Comparison of ENCODE assay signal across 9 cellular contexts in genomic region chr2:234564719-234565118, GRCh38.
DNase-seq lines count a peak whose midpoint lies in the region; ATAC-seq and TF ChIP-seq lines count a peak whose summit lies in the region.
"Had no signal": no experiment of that assay in that cellular context is flagged by ENCODE, and none has a peak within 500 bp of the region (broad histone marks: within the 10 kb centered on the region; RNA-seq: fewer than 3 reads in every experiment).

No MANE protein-coding gene starts in this region.

- H3K27me3 ChIP-seq in prostate gland (replicated peaks; ENCODE audit: insufficient read depth) (no peaks in the 10 kb centered on the region), GM23338 (ENCODE audit: insufficient read depth) (no peaks in the 10 kb centered on the region), testis (no peaks in the 10 kb centered on the region)

- H3K4me2 ChIP-seq in GM23338 = no peak overlapping the region

- H3K27ac ChIP-seq in prostate gland (no peak overlapping the region), GM23338 (ENCODE audit: low read depth) (no peak overlapping the region), testis (no peak overlapping the region)

- H3K9me2 ChIP-seq in GM23338 (ENCODE audit: insufficient read depth) = 0 out of 2 replicates have a peak, but pooled peaks cover under 1% of the 10 kb centered on the region

- H3K36me3 Mint-ChIP-seq in chondrocyte (ENCODE audit: low read depth) (no peaks in the 10 kb centered on the region), osteocyte (ENCODE audit: unreplicated experiment) (peaks cover 4% of the 10 kb centered on the region), endothelial cell (ENCODE audit: low read depth, unreplicated experiment) (peaks cover 14% of the 10 kb centered on the region), GM23338 (ENCODE audit: low read depth) (peaks cover 24% of the 10 kb centered on the region)

- H3K4me1 Mint-ChIP-seq in chondrocyte (ENCODE audit: low read depth) (peaks cover 11% of the 10 kb centered on the region), osteocyte (ENCODE audit: unreplicated experiment) (peaks cover 18% of the 10 kb centered on the region), endothelial cell (ENCODE audit: unreplicated experiment) (peaks cover 8% of the 10 kb centered on the region), GM23338 (peaks cover 4% of the 10 kb centered on the region; the same call in 2 of the 3 replicates)

- no peaks in the 10 kb centered on the region for H3K9me3 Mint-ChIP-seq in chondrocyte (ENCODE audit: low read depth)
- H3K9me3 Mint-ChIP-seq in osteocyte (ENCODE audit: unreplicated experiment) = peaks cover 8% of the 10 kb centered on the region
- peaks cover 9% of the 10 kb centered on the region for H3K9me3 Mint-ChIP-seq in endothelial cell (ENCODE audit: unreplicated experiment)
- H3K9me3 Mint-ChIP-seq in GM23338 = peaks cover 24% of the 10 kb centered on the region

- H3K36me3 ChIP-seq in prostate gland (no peaks in the 10 kb centered on the region), GM23338 (ENCODE audit: insufficient read depth) (no peaks in the 10 kb centered on the region; the same call in 1 of the 2 replicates), testis (ENCODE audit: low read depth, missing control alignments) (no peaks in the 10 kb centered on the region)

- no peak for TF ChIP-seq POLR2A in prostate gland (IDR thresholded peaks at IDR 0.05)
- no peak for TF ChIP-seq POLR2A in testis (IDR thresholded peaks at IDR 0.05)

- H4K20me1 ChIP-seq in GM23338 (replicated peaks; ENCODE audit: insufficient read depth) = no peaks in the 10 kb centered on the region

- 27% methylated on average over 2 of the region's 2 CpGs for WGBS in prostate gland
- 41 to 44% methylated on average over 2 of the region's 2 CpGs for WGBS in testis, 2 donors

- H3K4me1 ChIP-seq in prostate gland (replicated peaks) = no peaks in the 10 kb centered on the region
- no peaks in the 10 kb centered on the region; the same call in 1 of the 2 replicates for H3K4me1 ChIP-seq in GM23338 (ENCODE audit: insufficient read depth)
- H3K4me1 ChIP-seq in testis = no peaks in the 10 kb centered on the region

- H3K27me3 Mint-ChIP-seq in chondrocyte (ENCODE audit: low read depth) (peaks cover 5% of the 10 kb centered on the region), osteocyte (ENCODE audit: unreplicated experiment) (peaks cover 4% of the 10 kb centered on the region), endothelial cell (ENCODE audit: unreplicated experiment) (peaks cover 9% of the 10 kb centered on the region), GM23338 (ENCODE audit: insufficient read depth, low read depth, poor library complexity) (no peaks in the 10 kb centered on the region)

- H3K4me3 Mint-ChIP-seq in chondrocyte (ENCODE audit: unreplicated experiment) (no peak overlapping the region), osteocyte (ENCODE audit: unreplicated experiment) (no peak overlapping the region), endothelial cell (ENCODE audit: unreplicated experiment) (no peak overlapping the region), GM23338 (no peak overlapping the region)

- no peaks in the 10 kb centered on the region for H3F3A ChIP-seq in GM23338 (replicated peaks; ENCODE audit: low read depth)

- H3K4me3 ChIP-seq in prostate gland = no peak overlapping the region
- H3K4me3 ChIP-seq in GM23338 = no peak overlapping the region
- no peak overlapping the region for H3K4me3 ChIP-seq in testis

- H2AFZ ChIP-seq in GM23338 = no peak overlapping the region

- H3K9me3 ChIP-seq in prostate gland (no peaks in the 10 kb centered on the region), testis (no peaks in the 10 kb centered on the region)

- peak overlapping the region; percentile 30 for H3K27ac Mint-ChIP-seq in chondrocyte (ENCODE audit: unreplicated experiment)
- H3K27ac Mint-ChIP-seq in osteocyte (ENCODE audit: unreplicated experiment) = peak overlapping the region; percentile 57
- H3K27ac Mint-ChIP-seq in endothelial cell (ENCODE audit: unreplicated experiment) = no peak overlapping the region
- H3K27ac Mint-ChIP-seq in GM23338 = no peak overlapping the region

- no peaks in the 10 kb centered on the region for H3K79me2 ChIP-seq in GM23338 (replicated peaks; ENCODE audit: insufficient read depth)

- TF ChIP-seq CTCF in chondrocyte (IDR thresholded peaks at IDR 0.05) (peak; percentile 81), osteocyte (IDR thresholded peaks at IDR 0.05) (peak; percentile 66), prostate gland (IDR thresholded peaks at IDR 0.05) (peak in 2 of 4 experiments; percentile 30 to 43), endothelial cell (IDR thresholded peaks at IDR 0.05; ENCODE audit: unreplicated experiment) (no peak), GM23338 (conservative IDR thresholded peaks at IDR 0.05; ENCODE audit: low read depth in 2 of 2) (peak in 1 of 2 experiments; percentile 31; a peak in 2 of 4 replicates), testis (IDR thresholded peaks at IDR 0.05) (no peak)

- ATAC-seq in GM23338 = no peak

- intact Hi-C loops in prostate gland (cut with DNase I) (no loop called here), testis (cut with DNase I; ENCODE audit: low total_unique reads) (no loop called here)

- DNase-seq in GM03348 (ENCODE audit: low spot score) (peak; percentile 75), NCI-H2196 (lab: John Stamatoyannopoulos, UW; ENCODE audit: unreplicated experiment) (peak; percentile 38), chondrocyte (ENCODE audit: low spot score) (no peak), osteocyte (ENCODE audit: extremely low spot score, unreplicated experiment) (no peak), prostate gland (ENCODE audit: low spot score) (no peak), endothelial cell (ENCODE audit: low spot score) (no peak), GM23338 (ENCODE audit: low spot score) (no peak), testis (no peak)
- DNase-seq: stimulated activated CD4-positive, alpha-beta T cell treated with anti-CD3 and anti-CD28 coated beads, Interleukin-12 subunit alpha, Interleukin-12 subunit beta, amount 100 ng/mL, for 4 hours had no signal

TF ChIP-seq in GM23338, 12 proteins besides CTCF, POLR2A, EP300 and RAD21 (continues in another document):
- TF ChIP-seq EZH2 (IDR thresholded peaks at IDR 0.05; ENCODE audit: low read depth, unreplicated experiment) = no peak
- no peak for TF ChIP-seq EZH2phosphoT487 (IDR thresholded peaks at IDR 0.05; ENCODE audit: unreplicated experiment)
- no peak for TF ChIP-seq CREB1 (CRISPR knock-in tag; IDR thresholded peaks at IDR 0.05; ENCODE audit: low read depth)
- no peak for TF ChIP-seq STAT1 (IDR thresholded peaks at IDR 0.05; ENCODE audit: unreplicated experiment)
- TF ChIP-seq REST (IDR thresholded peaks at IDR 0.05; ENCODE audit: unreplicated experiment) = no peak
- no peak for TF ChIP-seq POLR2AphosphoS5 (IDR thresholded peaks at IDR 0.05; ENCODE audit: low read depth)

Comparison
In these comparisons a context has a peak if more than half of its experiments do, and no peak if none do; other contexts are left out.
1. DNase-seq: peak in GM03348 (single experiment) and NCI-H2196 (single experiment); none in chondrocyte (single experiment), osteocyte (single experiment), prostate gland (single experiment), endothelial cell (single experiment), GM23338 (single experiment) and testis (single experiment).
2. H3K27ac Mint-ChIP-seq: peak in chondrocyte (single experiment) and osteocyte (single experiment); none in endothelial cell (single experiment) and GM23338 (single experiment).
3. CTCF ChIP-seq: peak in chondrocyte (single experiment) and osteocyte (single experiment); none in endothelial cell (single experiment) and testis (0 of 3).